ENCODE assay signal across 8 cellular contexts in genomic region chr15:52261498-52262242, GRCh38. TPM values are rescaled to one million over a fixed set of nuclear protein-coding genes. Genes with fewer than 3 reads are reported as not detected.
A peak's percentile ranks its signal among the peaks of the same experiment; 100 is the strongest.
DNase-seq lines count a peak whose midpoint lies in the region; ATAC-seq, FAIRE-seq and TF ChIP-seq lines count a peak whose summit lies in the region.

No MANE protein-coding gene starts in this region.

- no peaks in the 10 kb centered on the region for H3K27me3 Mint-ChIP-seq in naive thymus-derived CD8-positive, alpha-beta T cell

- peaks cover 0 to 6% of the 10 kb centered on the region in 2 donors for H3K4me1 ChIP-seq in esophagus (ENCODE audit: control insufficient read depth in 2 of 2, insufficient read depth in 2 of 2, low read length in 1 of 2)
- H3K4me1 ChIP-seq in thoracic aorta (ENCODE audit: control insufficient read depth in 1 of 2, low read depth in 2 of 2) = peaks cover 7 to 13% of the 10 kb centered on the region in 2 donors

- no peak for FAIRE-seq in H54 (lab: Jason Lieb, UNC)

- H3K4me1 Mint-ChIP-seq in naive thymus-derived CD8-positive, alpha-beta T cell = peaks cover 27 to 48% (median 41%) of the 10 kb centered on the region in 4 donors

- 28 to 32% methylated on average over 8 of the region's 8 CpGs for WGBS in esophagus, 2 donors

- TF ChIP-seq CTCF in LNCaP clone FGC (IDR thresholded peaks at IDR 0.05; ENCODE audit: control insufficient read depth, extremely low read depth, insufficient read depth) (no peak), thoracic aorta (IDR thresholded peaks at IDR 0.05) (no peak)

- H3K36me3 Mint-ChIP-seq in naive thymus-derived CD8-positive, alpha-beta T cell = no peaks in the 10 kb centered on the region

- peak overlapping the region in 9 of 10 donors; percentile 64 to 80 (median 76) for H3K4me3 Mint-ChIP-seq in naive thymus-derived CD8-positive, alpha-beta T cell

- H3K4me3 ChIP-seq in LNCaP clone FGC (ENCODE audit: low read depth, low read length) = no peak overlapping the region
- no peak overlapping the region for H3K4me3 ChIP-seq in esophagus (ENCODE audit: low read depth in 1 of 2, low read length in 2 of 2)
- peak overlapping the region; percentile 28 for H3K4me3 ChIP-seq in thoracic aorta

- DNase-seq in H54 (ENCODE audit: insufficient read length, low spot score) (peak; percentile 52), LNCaP clone FGC (ENCODE audit: low read depth) (peak; percentile 85), thoracic aorta (ENCODE audit: low spot score) (peak; percentile 45), DMS153 (lab: John Stamatoyannopoulos, UW) (no peak)
- peak in 2 of 3 experiments; percentile 42 to 46 for DNase-seq in activated CD8-positive, alpha-beta memory T cell treated with anti-CD3 and anti-CD28 coated beads for 48 hours (ENCODE audit: low read depth in 2 of 3, low spot score in 2 of 3)
- peak in 7 of 10 donors; percentile 2 to 43 (median 25) for DNase-seq in naive thymus-derived CD8-positive, alpha-beta T cell

- H3K9me3 ChIP-seq in esophagus (ENCODE audit: control insufficient read depth in 2 of 2, insufficient read depth in 1 of 2, low read depth in 1 of 2, low read length in 1 of 2) (no peaks in the 10 kb centered on the region), thoracic aorta (no peaks in the 10 kb centered on the region)

- TF ChIP-seq POLR2A in H54 (IDR thresholded peaks at IDR 0.05; ENCODE audit: low read depth, low read length) = no peak

- POLR2A ChIA-PET in naive thymus-derived CD8-positive, alpha-beta T cell (lab: Charles Lee) = interaction anchor here (0.6 to 1.3 kb wide), 2 partner anchors 35 to 415 kb away, joined by 3 read pairs; no protein-coding TSS in a partner anchor

- H3K27ac ChIP-seq in esophagus (ENCODE audit: low read depth in 2 of 2, low read length in 1 of 2) = peak overlapping the region; percentile 45 to 48
- peak overlapping the region; percentile 22 to 61 for H3K27ac ChIP-seq in thoracic aorta

- H3K27me3 ChIP-seq in esophagus (ENCODE audit: control insufficient read depth in 1 of 2, insufficient read depth in 2 of 2, low read length in 2 of 2) = no peaks in the 10 kb centered on the region
- no peaks in the 10 kb centered on the region for H3K27me3 ChIP-seq in thoracic aorta (replicated peaks; ENCODE audit: insufficient read depth)

- ATAC-seq in GM18499 (IDR thresholded peaks at IDR 0.05; ENCODE audit: insufficient read depth, unreplicated experiment) = peak; percentile 94
- ATAC-seq in naive thymus-derived CD8-positive, alpha-beta T cell = peak; percentile 90 to 94
- peak; percentile 75 for ATAC-seq in thoracic aorta (ENCODE audit: insufficient number of reproducible peaks, low FRiP score, low read depth)

- H3K27ac Mint-ChIP-seq in naive thymus-derived CD8-positive, alpha-beta T cell = peak overlapping the region; percentile 8 to 94 (median 80)

- H3K36me3 ChIP-seq in esophagus (ENCODE audit: control insufficient read depth in 2 of 2, insufficient read depth in 2 of 2, low read length in 1 of 2) (peaks cover 3 to 19% of the 10 kb centered on the region in 2 donors), thoracic aorta (no peaks in the 10 kb centered on the region)

- H3K9me3 Mint-ChIP-seq in naive thymus-derived CD8-positive, alpha-beta T cell = no peaks in the 10 kb centered on the region

RNA-seq across cellular contexts. Expression of gene MYO5C, which starts 33.9 kb away (rescaled TPM):
- 1 to 10 TPM; 4.9 to 5.4 TPM for polyA plus RNA-seq in esophagus
- under 1 TPM; 0.10 to 0.19 TPM for total RNA-seq in naive thymus-derived CD8-positive, alpha-beta T cell
- polyA plus RNA-seq in naive thymus-derived CD8-positive, alpha-beta T cell = under 1 TPM; 0.13 to 0.51 (median 0.22) TPM
- 10 to 100 TPM in 1 of 2 donors, 1 to 10 TPM in 1; 3.0 to 18.4 TPM for total RNA-seq in thoracic aorta
